Comparison of ENCODE assay signal across 28 cellular contexts in genomic region chr7:124022551-124022950, GRCh38. TPM values are rescaled to one million over a fixed set of nuclear protein-coding genes. Genes with fewer than 3 reads are reported as not detected.
A peak's percentile ranks its signal among the peaks of the same experiment; 100 is the strongest.
DNase-seq lines count a peak whose midpoint lies in the region; ATAC-seq and TF ChIP-seq lines count a peak whose summit lies in the region.
"Had no signal": no experiment of that assay in that cellular context is flagged by ENCODE, and none has a peak within 500 bp of the region (broad histone marks: within the 10 kb centered on the region; RNA-seq: fewer than 3 reads in every experiment).

No MANE protein-coding gene starts in this region.

- no peak overlapping the region for H3K4me2 ChIP-seq in GM23338
- H3K4me2 ChIP-seq in neural progenitor cell = peak overlapping the region; percentile 5
- H3K4me2 ChIP-seq in smooth muscle cell = no peak overlapping the region
- H3K4me2 ChIP-seq: KMS-11 had no signal

- POLR2A ChIA-PET in WTC11 (lab: Charles Lee) = no interaction called here

- H3K9me3 Mint-ChIP-seq in GM23338 (no peaks in the 10 kb centered on the region), WTC11 (peaks cover 16% of the 10 kb centered on the region), neural progenitor cell (no peaks in the 10 kb centered on the region)
- H3K9me3 Mint-ChIP-seq: CD8-positive, alpha-beta T cell had no signal

- no peak for TF ChIP-seq POLR2A in uterus (IDR thresholded peaks at IDR 0.05)

- H3K27ac ChIP-seq in GM23338 (ENCODE audit: low read depth) = no peak overlapping the region
- peak overlapping the region; percentile 14 for H3K27ac ChIP-seq in neural progenitor cell
- H3K27ac ChIP-seq in uterus = no peak overlapping the region
- H3K27ac ChIP-seq in smooth muscle cell (ENCODE audit: low read depth) = no peak overlapping the region
- H3K27ac ChIP-seq: GM23248, KMS-11, Peyer's patch, SJCRH30 had no signal

- H3K4me3 Mint-ChIP-seq in GM23338 (no peak overlapping the region), WTC11 (no peak overlapping the region), neural progenitor cell (no peak overlapping the region)
- H3K4me3 Mint-ChIP-seq: CD8-positive, alpha-beta T cell had no signal

- intact Hi-C loops in uterus (cut with DNase I; ENCODE audit: low total_unique reads) = no loop called here

- TF ChIP-seq CTCF in GM23338 (conservative IDR thresholded peaks at IDR 0.05; ENCODE audit: low read depth in 2 of 2) = no peak
- TF ChIP-seq CTCF in WTC11 (IDR thresholded peaks at IDR 0.05) = no peak
- TF ChIP-seq CTCF in neural progenitor cell (IDR thresholded peaks at IDR 0.05) = no peak
- no peak for TF ChIP-seq CTCF in uterus (IDR thresholded peaks at IDR 0.05)
- TF ChIP-seq CTCF in smooth muscle cell (IDR thresholded peaks at IDR 0.05; ENCODE audit: borderline replicate concordance, insufficient read depth, poor library complexity, severe bottlenecking) = no peak

- H3K4me3 ChIP-seq in GM23338 (no peak overlapping the region), neural progenitor cell (no peak overlapping the region), uterus (no peak overlapping the region), smooth muscle cell (no peak overlapping the region)
- H3K4me3 ChIP-seq: GM23248, Peyer's patch, SJCRH30 had no signal

- 70% methylated on average over 1 of the region's 1 CpG for WGBS in smooth muscle cell (ENCODE audit: low lambda C conversion rate)

- DNase-seq in GM23338 (ENCODE audit: low spot score) (no peak), WTC11 (ENCODE audit: low spot score) (no peak), foreskin melanocyte (peak; percentile 84), neural progenitor cell (ENCODE audit: low spot score) (peak; percentile 35), glomerular visceral epithelial cell (ENCODE audit: extremely low spot score) (no peak), uterus (no peak), smooth muscle cell (lab: John Stamatoyannopoulos, UW; ENCODE audit: unreplicated experiment) (no peak)
- DNase-seq in activated T-cell treated with anti-CD3 and anti-CD28 coated beads, Interleukin-2, amount 50 U/mL, for 1 hour = no peak
- DNase-seq: AML-193; C1 segment of cervical spinal cord; Calu3; CD8-positive, alpha-beta T cell; DMS153; GM23248; IMR-90; NCI-H1092 treated with DMSO at 0.1 percent for 48 hours; NCI-H1436 treated with DMSO at 0.1 percent for 48 hours; NCI-H1930; NCI-H510A; NCI-H82; Peyer's patch; SJCRH30 had no signal

- H3K27me3 Mint-ChIP-seq in GM23338 (ENCODE audit: insufficient read depth, low read depth, poor library complexity) (no peaks in the 10 kb centered on the region), WTC11 (ENCODE audit: low read depth) (no peaks in the 10 kb centered on the region), neural progenitor cell (ENCODE audit: insufficient read depth, low read depth) (peaks cover 3% of the 10 kb centered on the region)

- 0 out of 2 replicates have a peak, but pooled peaks cover 5% of the 10 kb centered on the region for H3K4me1 ChIP-seq in GM23338 (ENCODE audit: insufficient read depth)
- peaks cover 6% of the 10 kb centered on the region for H3K4me1 ChIP-seq in neural progenitor cell
- no peaks in the 10 kb centered on the region for H3K4me1 ChIP-seq in uterus
- H3K4me1 ChIP-seq in smooth muscle cell (ENCODE audit: low read depth) = peaks cover 5% of the 10 kb centered on the region
- H3K4me1 ChIP-seq: SJCRH30 had no signal

- CTCF ChIA-PET in WTC11 (lab: Charles Lee) = no interaction called here

- no peaks in the 10 kb centered on the region for H3F3A ChIP-seq in GM23338 (replicated peaks; ENCODE audit: low read depth)
- H3F3A ChIP-seq in neural progenitor cell (ENCODE audit: low read depth) = no peaks in the 10 kb centered on the region
- H3F3A ChIP-seq in smooth muscle cell (ENCODE audit: low read depth) = no peaks in the 10 kb centered on the region

- no peaks in the 10 kb centered on the region for H3K36me3 ChIP-seq in GM23338 (ENCODE audit: insufficient read depth)
- no peaks in the 10 kb centered on the region for H3K36me3 ChIP-seq in neural progenitor cell
- no peaks in the 10 kb centered on the region for H3K36me3 ChIP-seq in uterus
- H3K36me3 ChIP-seq in smooth muscle cell (ENCODE audit: low read depth) = no peaks in the 10 kb centered on the region
- H3K36me3 ChIP-seq: Peyer's patch, SJCRH30 had no signal

- peak overlapping the region; percentile 49 for H3K27ac Mint-ChIP-seq in GM23338
- H3K27ac Mint-ChIP-seq in WTC11 = peak overlapping the region; percentile 87; the same call in 1 of the 2 replicates
- H3K27ac Mint-ChIP-seq in neural progenitor cell = peak overlapping the region; percentile 67
- H3K27ac Mint-ChIP-seq: CD8-positive, alpha-beta T cell had no signal

- H3K4me1 Mint-ChIP-seq in GM23338 (peaks cover 7% of the 10 kb centered on the region), WTC11 (peaks cover 7% of the 10 kb centered on the region), neural progenitor cell (peaks cover 16% of the 10 kb centered on the region)

- ATAC-seq in GM23338 (no peak), WTC11 (no peak)
- ATAC-seq: CD8-positive, alpha-beta T cell; HCT116 had no signal

- H3K9ac ChIP-seq in neural progenitor cell (no peak overlapping the region), smooth muscle cell (ENCODE audit: low read depth) (no peak overlapping the region)
- H3K9ac ChIP-seq: GM23248, KMS-11 had no signal

- H3K9me2 ChIP-seq in GM23338 (ENCODE audit: insufficient read depth) = 0 out of 2 replicates have a peak, but pooled peaks cover 6% of the 10 kb centered on the region

- H2AFZ ChIP-seq in GM23338 (peak overlapping the region; percentile 4; the same call in 1 of the 2 replicates), neural progenitor cell (replicated peaks) (peak overlapping the region; percentile 0), smooth muscle cell (ENCODE audit: low read depth) (no peak overlapping the region)
- H2AFZ ChIP-seq: GM23248 had no signal

- no peaks in the 10 kb centered on the region for H3K79me2 ChIP-seq in GM23338 (replicated peaks; ENCODE audit: insufficient read depth)
- H3K79me2 ChIP-seq in neural progenitor cell (ENCODE audit: low read depth) = no peaks in the 10 kb centered on the region
- no peaks in the 10 kb centered on the region for H3K79me2 ChIP-seq in smooth muscle cell (ENCODE audit: low read depth)

- H3K27me3 ChIP-seq in GM23338 (ENCODE audit: insufficient read depth) (no peaks in the 10 kb centered on the region), neural progenitor cell (no peaks in the 10 kb centered on the region), uterus (no peaks in the 10 kb centered on the region), smooth muscle cell (ENCODE audit: low read depth) (no peaks in the 10 kb centered on the region)
- H3K27me3 ChIP-seq: Peyer's patch, SJCRH30 had no signal

- H4K20me1 ChIP-seq in GM23338 (replicated peaks; ENCODE audit: insufficient read depth) (no peaks in the 10 kb centered on the region), neural progenitor cell (ENCODE audit: low read depth) (no peaks in the 10 kb centered on the region), smooth muscle cell (ENCODE audit: low read depth) (no peaks in the 10 kb centered on the region)

- H3K9me3 ChIP-seq in neural progenitor cell (ENCODE audit: low read depth) (no peaks in the 10 kb centered on the region), uterus (no peaks in the 10 kb centered on the region), smooth muscle cell (replicated peaks; ENCODE audit: low read depth) (no peaks in the 10 kb centered on the region)
- H3K9me3 ChIP-seq: Peyer's patch, SJCRH30 had no signal

- H3K36me3 Mint-ChIP-seq in GM23338 (ENCODE audit: low read depth) = no peaks in the 10 kb centered on the region
- no peaks in the 10 kb centered on the region for H3K36me3 Mint-ChIP-seq in WTC11
- no peaks in the 10 kb centered on the region for H3K36me3 Mint-ChIP-seq in neural progenitor cell
- H3K36me3 Mint-ChIP-seq: CD8-positive, alpha-beta T cell had no signal

TF ChIP-seq in GM23338, 12 proteins besides CTCF, POLR2A, EP300 and RAD21 (continues in another document):
- TF ChIP-seq JUNB (IDR thresholded peaks at IDR 0.05; ENCODE audit: unreplicated experiment) (no peak), ZNF114 (CRISPR knock-in tag; IDR thresholded peaks at IDR 0.05) (no peak)

TF ChIP-seq in WTC11, 78 proteins besides CTCF, POLR2A, EP300 and RAD21:
- no peak for TF ChIP-seq NFE2L1 (CRISPR knock-in tag; IDR thresholded peaks at IDR 0.05)

RNA-seq across cellular contexts. Expression of gene TMEM229A, which starts 10.3 kb away (rescaled TPM):
- 0.16 and 0.80 TPM in 2 replicates for total RNA-seq in GM23338 (2014; rRNA removed; shearing (Covaris generic))
- polyA plus RNA-seq in GM23338 (2016; fragmentation: Nextera tagmentation; extraction: Ambion mirVana) = 0.63 and 0.94 TPM in 2 replicates
- 0.27 to 0.74 TPM (median 0.41 TPM) in 3 replicates for total RNA-seq in WTC11 (2021)
- 0.06 TPM in 1 of 2 replicates, not detected in the other for total RNA-seq in neural progenitor cell (ENCODE audit: low replicate concordance)
- 1 to 10 TPM in 1 of 4 donors, not detected in 3; 7.1 TPM for total RNA-seq in uterus
- total RNA-seq in smooth muscle cell = not detected in 2 replicates
- not detected in 2 replicates for polyA plus RNA-seq in smooth muscle cell
- total RNA-seq: A172; Calu3; CD8-positive, alpha-beta T cell; Daoy; GM23248; IMR-90; OCI-LY7; SJCRH30 had no signal
- polyA plus RNA-seq: AG04450, GM23248, IMR-90 had no signal

Comparison
In these comparisons a context has a peak if more than half of its experiments do, and no peak if none do; other contexts are left out.
1. DNase-seq: peak in foreskin melanocyte (single experiment) and neural progenitor cell (single experiment); none in GM23338 (single experiment), WTC11 (single experiment), activated T-cell treated with anti-CD3 and anti-CD28 coated beads, Interleukin-2, amount 50 U/mL, for 1 hour (single experiment), glomerular visceral epithelial cell (single experiment), uterus (0 of 2) and smooth muscle cell (single experiment).
2. Peak in every context shown above with its lines, with median percentiles within 50 percentile points of each other: H3K27ac Mint-ChIP-seq.